In the genomic region with DNA sequence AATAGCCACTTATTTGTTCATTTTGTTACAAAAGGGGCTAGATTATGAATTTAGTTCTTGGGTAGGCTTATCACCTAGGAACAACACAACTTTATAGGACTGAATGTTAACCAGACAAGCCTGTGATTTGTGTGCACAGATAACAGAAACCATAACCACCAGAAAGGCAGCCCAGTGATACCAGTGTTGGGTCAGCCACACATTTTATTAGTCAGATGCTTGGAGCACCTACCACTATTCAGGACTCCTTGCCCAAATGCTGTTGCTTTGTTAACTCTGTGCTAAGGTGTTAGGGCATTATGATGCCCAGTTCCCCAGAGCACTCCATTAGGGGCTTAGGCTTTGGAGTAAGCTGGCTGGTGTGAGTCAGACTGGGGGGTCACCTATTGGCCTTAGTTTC, we compare ENCODE assay signal across 8 cellular contexts. TPM values are rescaled to one million over a fixed set of nuclear protein-coding genes. Genes with fewer than 3 reads are reported as not detected.
DNase-seq lines count a peak whose midpoint lies in the region; ATAC-seq and TF ChIP-seq lines count a peak whose summit lies in the region.

No MANE protein-coding gene starts in this region.

- H2AFZ ChIP-seq in OCI-LY7 (ENCODE audit: low read length): no peak overlapping the region

- H3K27ac ChIP-seq in OCI-LY7 (ENCODE audit: low read depth, low read length, poor library complexity, severe bottlenecking): peak overlapping the region; percentile 10
- peak overlapping the region in 1 of 3 donors; percentile 44 for H3K27ac ChIP-seq in thyroid gland
- peak overlapping the region in 1 of 2 donors; percentile 50 for H3K27ac ChIP-seq in coronary artery

- peak overlapping the region in 9 of 10 donors; percentile 1 to 60 (median 47) for H3K4me3 Mint-ChIP-seq in naive thymus-derived CD8-positive, alpha-beta T cell

- H4K20me1 ChIP-seq in OCI-LY7 (ENCODE audit: insufficient read depth, low read length): no peaks in the 10 kb centered on the region

- H3K4me3 ChIP-seq in OCI-LY7 (ENCODE audit: low read depth, low read length, poor library complexity, severe bottlenecking) (no peak overlapping the region), thyroid gland (replicated peaks in 1 of 3) (no peak overlapping the region), coronary artery (no peak overlapping the region)

- no peak for TF ChIP-seq CTCF in OCI-LY7 (conservative IDR thresholded peaks at IDR 0.05; ENCODE audit: low read length)
- no peak for TF ChIP-seq CTCF in thyroid gland (IDR thresholded peaks at IDR 0.05)
- TF ChIP-seq CTCF in coronary artery (IDR thresholded peaks at IDR 0.05): no peak

- no TSS peak for BruUV-seq in OCI-LY7 (replicated peaks; lab: Mats Ljungman, UMichigan)

- H3K4me1 Mint-ChIP-seq in naive thymus-derived CD8-positive, alpha-beta T cell: peaks cover 41 to 92% (median 76%) of the 10 kb centered on the region in 4 donors

- H3K27me3 ChIP-seq in thyroid gland: no peaks in the 10 kb centered on the region

- H3K79me2 ChIP-seq in OCI-LY7 (ENCODE audit: insufficient read depth, low read depth, low read length): peaks cover 94% of the 10 kb centered on the region

- H3K9me2 ChIP-seq in OCI-LY7 (ENCODE audit: insufficient read depth, low read length): no peaks in the 10 kb centered on the region

- H3K27me3 Mint-ChIP-seq in naive thymus-derived CD8-positive, alpha-beta T cell: no peaks in the 10 kb centered on the region

- ATAC-seq in GM18858 (IDR thresholded peaks at IDR 0.05; ENCODE audit: unreplicated experiment): peak; percentile 57
- peak; percentile 43 for ATAC-seq in GM21825 (IDR thresholded peaks at IDR 0.05; ENCODE audit: unreplicated experiment)
- no peak for ATAC-seq in naive thymus-derived CD8-positive, alpha-beta T cell

- no peak for TF ChIP-seq POLR2A in thyroid gland (IDR thresholded peaks at IDR 0.05)

- peak overlapping the region; percentile 48 for H3K4me2 ChIP-seq in OCI-LY7 (ENCODE audit: low read length)

- no peaks in the 10 kb centered on the region for H3K9me3 ChIP-seq in OCI-LY7 (ENCODE audit: low read length)
- no peaks in the 10 kb centered on the region for H3K9me3 ChIP-seq in thyroid gland

- POLR2A ChIA-PET in OCI-LY7 (lab: Charles Lee): interaction anchor here (1.2 to 3.7 kb wide), 5 partner anchors 8 to 118 kb away, joined by 3 to 22 read pairs (median 10); no protein-coding TSS in a partner anchor
- POLR2A ChIA-PET in naive thymus-derived CD8-positive, alpha-beta T cell (lab: Charles Lee): interaction anchor here (0.9 to 1.1 kb wide), 3 partner anchors 10 to 23 kb away, joined by 3 read pairs; partner anchors contain the start of gene PLCL2

- CTCF ChIA-PET in OCI-LY7 (lab: Charles Lee; ENCODE audit: unreplicated experiment): no interaction called here

- no peaks in the 10 kb centered on the region for H3K9me3 Mint-ChIP-seq in naive thymus-derived CD8-positive, alpha-beta T cell

- peaks cover 8% of the 10 kb centered on the region; the same call in 1 of the 2 replicates for H3K36me3 ChIP-seq in OCI-LY7 (ENCODE audit: insufficient read depth, low read length)
- H3K36me3 ChIP-seq in thyroid gland: no peaks in the 10 kb centered on the region

- DNase-seq in OCI-LY7 (ENCODE audit: low spot score) (no peak), thyroid gland (no peak), coronary artery (ENCODE audit: low spot score) (no peak), hepatic stellate cell (ENCODE audit: low spot score) (no peak)
- no peak for DNase-seq in naive thymus-derived CD8-positive, alpha-beta T cell
- no peak for DNase-seq in activated effector memory CD4-positive, alpha-beta T cell treated with Interleukin-2 at 50 U/mL for 16 hours

- peaks cover 0 to 4% (median 2%) of the 10 kb centered on the region in 3 donors for H3K36me3 Mint-ChIP-seq in naive thymus-derived CD8-positive, alpha-beta T cell

- peak overlapping the region in 8 of 10 donors; percentile 62 to 96 (median 72) for H3K27ac Mint-ChIP-seq in naive thymus-derived CD8-positive, alpha-beta T cell

- H3K4me1 ChIP-seq in OCI-LY7 (ENCODE audit: insufficient read depth, low read length, poor library complexity, severe bottlenecking) (peaks cover 98% of the 10 kb centered on the region), thyroid gland (peaks cover 21 to 29% of the 10 kb centered on the region in 2 donors)

- intact Hi-C loops in OCI-LY7 (cut with micrococcal nuclease; ENCODE audit: unreplicated experiment) (no loop called here), thyroid gland (cut with DNase I) (no loop called here)

RNA-seq across cellular contexts. Expression of gene PLCL2, which starts 22.5 kb away (rescaled TPM):
- 41.6 and 42.8 TPM in 2 replicates for total RNA-seq in OCI-LY7 (2014; rRNA removed; shearing (Covaris generic))
- 34.1 and 41.1 TPM in 2 replicates for total RNA-seq in OCI-LY7 (2022)
- total RNA-seq in naive thymus-derived CD8-positive, alpha-beta T cell: 10 to 100 TPM; 85.0 to 86.3 TPM
- 10 to 100 TPM; 57.7 to 84.4 (median 69.1) TPM for polyA plus RNA-seq in naive thymus-derived CD8-positive, alpha-beta T cell
- total RNA-seq in thyroid gland: 10 to 100 TPM in 2 of 4 donors, 1 to 10 TPM in 2; 6.3 to 15.3 (median 9.3) TPM

Comparison
In these comparisons a context has a peak if more than half of its experiments do, and no peak if none do; other contexts are left out.
1. ATAC-seq: peak in GM18858 (single experiment) and GM21825 (single experiment); none in naive thymus-derived CD8-positive, alpha-beta T cell (0 of 2).